Comparison of ENCODE assay signal across 28 cellular contexts in the genomic region with DNA sequence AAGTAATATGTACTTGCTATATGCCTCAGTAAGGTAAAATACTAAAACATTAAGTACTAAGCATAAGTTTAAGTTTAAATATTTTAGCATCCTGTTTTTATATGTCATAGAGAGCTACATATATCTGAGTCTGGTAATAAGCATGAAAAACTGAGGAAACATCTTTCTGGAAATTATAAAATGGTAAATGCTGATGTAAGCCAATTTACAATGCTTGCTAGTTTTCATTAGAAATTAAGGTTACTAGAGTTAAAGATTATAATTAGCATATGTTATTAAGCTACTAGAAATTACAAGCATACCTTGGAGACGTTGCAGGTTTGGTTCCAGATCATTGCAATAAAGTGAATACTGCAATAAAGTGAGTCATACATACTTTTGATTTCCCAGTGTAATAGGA.
"Had no signal": no experiment of that assay in that cellular context is flagged by ENCODE, and none has a peak within 500 bp of the region (broad histone marks: within the 10 kb centered on the region; RNA-seq: fewer than 3 reads in every experiment).

No MANE protein-coding gene starts in this region.

- H3K27me3 Mint-ChIP-seq: effector memory CD8-positive, alpha-beta T cell; naive thymus-derived CD4-positive, alpha-beta T cell had no signal

- H3K27ac ChIP-seq: coronary artery, dorsolateral prefrontal cortex, epithelial cell of prostate, esophagus squamous epithelium, gastrocnemius medialis, heart right ventricle, left lung, lower lobe of right lung had no signal

- H3K36me3 Mint-ChIP-seq: naive thymus-derived CD4-positive, alpha-beta T cell had no signal

- H3K4me1 Mint-ChIP-seq: naive thymus-derived CD4-positive, alpha-beta T cell had no signal

- H3K4me3 Mint-ChIP-seq: effector memory CD8-positive, alpha-beta T cell; endodermal cell; naive thymus-derived CD4-positive, alpha-beta T cell had no signal

- H3K27ac Mint-ChIP-seq: effector memory CD8-positive, alpha-beta T cell; endodermal cell; naive thymus-derived CD4-positive, alpha-beta T cell had no signal

- H3K4me1 ChIP-seq: gastrocnemius medialis, heart right ventricle, left lung, lower lobe of right lung had no signal

- DNase-seq: dermis blood vessel endothelial cell; dorsolateral prefrontal cortex; effector CD8-positive, alpha-beta T cell; effector memory CD8-positive, alpha-beta T cell; endodermal cell; erythroblast; esophagus squamous epithelium; foreskin fibroblast; foreskin melanocyte; gastrocnemius medialis; glutamatergic neuron; head of caudate nucleus; heart right ventricle; hippocampal formation; left cardiac atrium; left lung; left ventricle myocardium superior; lower lobe of right lung; mesendoderm; midbrain; naive thymus-derived CD4-positive, alpha-beta T cell had no signal

- H3K36me3 ChIP-seq: esophagus squamous epithelium, gastrocnemius medialis, heart right ventricle, left lung, lower lobe of right lung had no signal

- H3K4me3 ChIP-seq: coronary artery, dorsolateral prefrontal cortex, esophagus squamous epithelium, gastrocnemius medialis, heart right ventricle, left lung, lower lobe of right lung had no signal

- H3K27me3 ChIP-seq: dorsolateral prefrontal cortex, esophagus squamous epithelium, gastrocnemius medialis, heart right ventricle, left lung had no signal

- ATAC-seq: effector memory CD8-positive, alpha-beta T cell; esophagus mucosa; gastrocnemius medialis; heart right ventricle; left cardiac atrium; left lung; left ventricle myocardium superior; lower lobe of right lung; naive thymus-derived CD4-positive, alpha-beta T cell had no signal

- H3K9me3 ChIP-seq: esophagus squamous epithelium, gastrocnemius medialis had no signal

- FAIRE-seq: colon, endometrium, islet of Langerhans, keratinocyte had no signal
